ENCODE assay signal across 1 cellular context in genomic region chr16:15694499-15694898, GRCh38.
TF ChIP-seq lines count a peak whose summit lies in the region.

No MANE protein-coding gene starts in this region.

TF ChIP-seq in GM23338, 12 proteins besides CTCF, POLR2A, EP300 and RAD21:
- no peak for TF ChIP-seq ZNF462 (CRISPR knock-in tag; IDR thresholded peaks at IDR 0.05)
- no peak for TF ChIP-seq JUNB (IDR thresholded peaks at IDR 0.05; ENCODE audit: unreplicated experiment)
- TF ChIP-seq EZH2 (IDR thresholded peaks at IDR 0.05; ENCODE audit: low read depth, unreplicated experiment): no peak
- no peak for TF ChIP-seq ETS1 (IDR thresholded peaks at IDR 0.05)
